1 cellular context compared by ENCODE assay signal in the genomic region with DNA sequence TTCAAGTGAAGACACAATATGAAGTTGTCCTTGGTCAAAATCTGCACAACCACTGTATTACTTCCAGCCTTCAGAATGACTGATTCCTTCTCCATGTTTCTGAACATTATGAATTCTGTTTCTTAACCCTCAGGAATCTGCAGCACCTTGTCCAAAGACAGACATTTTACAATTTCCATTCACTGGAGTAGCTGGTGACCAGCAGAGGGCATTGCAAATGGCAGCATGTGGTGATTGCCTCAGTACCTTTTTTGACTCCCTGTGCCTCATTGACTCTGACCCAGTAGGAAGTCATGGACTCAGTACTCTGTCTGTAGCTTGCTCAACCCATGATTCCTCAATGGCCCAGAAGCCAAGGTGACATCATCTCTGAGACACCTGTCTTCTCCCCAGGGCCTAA.
TF ChIP-seq lines count a peak whose summit lies in the region.

No MANE protein-coding gene starts in this region.

TF ChIP-seq in HCT116, 20 proteins besides CTCF, POLR2A, EP300 and RAD21:
- TF ChIP-seq TCF7L2 (IDR thresholded peaks at IDR 0.05; ENCODE audit: borderline replicate concordance, extremely low read depth, insufficient read depth, insufficient read length): no peak
- TF ChIP-seq YY1 (IDR thresholded peaks at IDR 0.05; ENCODE audit: extremely low read depth, insufficient replicate concordance, low read depth, low read length): peak; percentile 11
